9 cellular contexts compared by ENCODE assay signal in genomic region chr12:124510301-124510970, GRCh38. TPM values are rescaled to one million over a fixed set of nuclear protein-coding genes. Genes with fewer than 3 reads are reported as not detected.
DNase-seq lines count a peak whose midpoint lies in the region; ATAC-seq, FAIRE-seq and TF ChIP-seq lines count a peak whose summit lies in the region.
"Had no signal": no experiment of that assay in that cellular context is flagged by ENCODE, and none has a peak within 500 bp of the region (broad histone marks: within the 10 kb centered on the region; RNA-seq: fewer than 3 reads in every experiment).

No MANE protein-coding gene starts in this region.

- peaks cover 3% of the 10 kb centered on the region for H3K36me3 ChIP-seq in IMR-90 (ENCODE audit: control insufficient read depth, insufficient read depth, low read length)
- no peaks in the 10 kb centered on the region for H3K36me3 ChIP-seq in mammary epithelial cell (ENCODE audit: insufficient read depth, low read length)

- H3K9me3 ChIP-seq in IMR-90 (ENCODE audit: control insufficient read depth, insufficient read depth, low read length) (no peaks in the 10 kb centered on the region), mammary epithelial cell (replicated peaks; ENCODE audit: insufficient read depth, low read length) (no peaks in the 10 kb centered on the region)

- 97% methylated on average over 12 of the region's 17 CpGs; no CpG with 5 or more reads in 1 of the 2 experiments for WGBS in IMR-90 (ENCODE audit: extremely low coverage in 2 of 2, insufficient read length in 1 of 2), 2 experiments
- WGBS in mammary epithelial cell (ENCODE audit: low coverage, missing lambda C conversion rate), result 54% methylated on average over 15 of the region's 17 CpGs

- H4K91ac ChIP-seq in IMR-90 (ENCODE audit: insufficient read depth, low read depth, low read length), result no peak overlapping the region

- no peak overlapping the region for H2BK5ac ChIP-seq in IMR-90 (ENCODE audit: low read depth, low read length, poor library complexity, severe bottlenecking)

- TF ChIP-seq CTCF in IMR-90 (conservative IDR thresholded peaks at IDR 0.05; ENCODE audit: low read depth, low read length), result no peak; the same call in 1 of the 2 replicates
- peak; percentile 20 to 53 for TF ChIP-seq CTCF in mammary epithelial cell (conservative IDR thresholded peaks at IDR 0.05 in 1 of 2, IDR thresholded peaks at IDR 0.05 in 1 of 2; ENCODE audit: extremely low read depth in 1 of 2, insufficient read depth in 1 of 2, low read depth in 1 of 2, low read length in 2 of 2)
- no peak for TF ChIP-seq CTCF in nephron progenitor cell (IDR thresholded peaks at IDR 0.05)

- H3K4me3 Mint-ChIP-seq in nephron progenitor cell, result peak overlapping the region; percentile 66
- H3K4me3 Mint-ChIP-seq in stimulated activated memory B cell treated with anti-CD40 and anti-IgM and Interleukin-4, amounts not matched to agents 10 μg/mL and 1 μg/mL and 100 μg/mL, for 72 hours, result no peak overlapping the region

- dilution Hi-C loops in IMR-90 (cut with HindIII; ENCODE audit: low sequenced_read_pairs, unreplicated experiment), result no loop called here
- dilution Hi-C loops in mammary epithelial cell (cut with HindIII; ENCODE audit: low sequenced_read_pairs), result loop anchor here (5.0 kb wide), 1 partner anchor 172 kb away; no protein-coding TSS in a partner anchor

- intact Hi-C loops in IMR-90 (cut with micrococcal nuclease) (no loop called here), mammary epithelial cell (cut with micrococcal nuclease) (loop anchor here (5.0 kb wide), 1 partner anchor 88 kb away; no protein-coding TSS in a partner anchor)

- H3K27ac ChIP-seq in IMR-90 (ENCODE audit: insufficient read depth, low read length) (no peak overlapping the region), mammary epithelial cell (ENCODE audit: insufficient read depth, low read depth, low read length) (peak overlapping the region; percentile 73)

- H3K23ac ChIP-seq in IMR-90 (ENCODE audit: low read depth, low read length), result 0 out of 2 replicates have a peak overlapping the region, but pooled peaks have one; percentile 16

- H3K36me3 Mint-ChIP-seq in nephron progenitor cell (ENCODE audit: low read depth), result peaks cover 14% of the 10 kb centered on the region
- H3K36me3 Mint-ChIP-seq in stimulated activated memory B cell treated with anti-CD40 and anti-IgM and Interleukin-4, amounts not matched to agents 10 μg/mL and 1 μg/mL and 100 μg/mL, for 72 hours, result peaks cover 28% of the 10 kb centered on the region

- BruUV-seq in IMR-90 (replicated peaks; lab: Mats Ljungman, UMichigan), result no TSS peak
- no TSS peak for BruUV-seq in mammary epithelial cell (replicated peaks; lab: Mats Ljungman, UMichigan)

- ATAC-seq in IMR-90 (ENCODE audit: low read depth) (no peak), GM21737 (IDR thresholded peaks at IDR 0.05; ENCODE audit: unreplicated experiment) (no peak)
- ATAC-seq in stimulated activated memory B cell treated with anti-CD40 and anti-IgM and Interleukin-4, amounts not matched to agents 10 μg/mL and 1 μg/mL and 100 μg/mL, for 72 hours, result no peak

- peaks cover 30% of the 10 kb centered on the region for H3K9me1 ChIP-seq in IMR-90 (ENCODE audit: insufficient read depth, low read length)

- FAIRE-seq in GM19239 (lab: Jason Lieb, UNC), result no peak

- H3K14ac ChIP-seq in IMR-90 (replicated peaks; ENCODE audit: low read depth, low read length), result 0 out of 2 replicates have a peak overlapping the region, but pooled peaks have one; percentile 21

- in situ Hi-C loops in IMR-90 (cut with MboI; ENCODE audit: low sequenced_read_pairs), result no loop called here
- in situ Hi-C loops in mammary epithelial cell (cut with MboI; ENCODE audit: low sequenced_read_pairs in 2 of 2), result no loop called here

- no peak overlapping the region for H3K56ac ChIP-seq in IMR-90 (ENCODE audit: extremely low read depth, insufficient read depth, low read length)

- no peak overlapping the region for H2BK20ac ChIP-seq in IMR-90 (ENCODE audit: low read depth, low read length)

- H3K4ac ChIP-seq in IMR-90 (ENCODE audit: low read depth, low read length), result peak overlapping the region; percentile 9; the same call in 1 of the 2 replicates

- H2BK120ac ChIP-seq in IMR-90 (ENCODE audit: low read depth, low read length), result no peak overlapping the region; the same call in 1 of the 2 replicates

- TF ChIP-seq POLR2A in IMR-90 (IDR thresholded peaks at IDR 0.05; ENCODE audit: low read depth, low read length), result no peak

- H3K4me3 ChIP-seq in IMR-90 (ENCODE audit: insufficient read depth, low read depth, low read length) (no peak overlapping the region), mammary epithelial cell (replicated peaks in 1 of 3; ENCODE audit: insufficient read depth in 1 of 3, low read depth in 2 of 3, low read length in 3 of 3) (no peak overlapping the region)

- TF ChIP-seq RAD21 in IMR-90 (IDR thresholded peaks at IDR 0.05; ENCODE audit: low read length), result no peak

- peaks cover 27 to 98% of the 10 kb centered on the region in 2 experiments for H3K79me1 ChIP-seq in IMR-90 (ENCODE audit: low read depth in 1 of 2, low read length in 2 of 2)

- H2AK9ac ChIP-seq in IMR-90 (replicated peaks; ENCODE audit: low read depth, low read length, poor library complexity), result peak overlapping the region; percentile 33

- no peaks in the 10 kb centered on the region for H3K9me3 Mint-ChIP-seq in nephron progenitor cell
- peaks cover 1% of the 10 kb centered on the region for H3K9me3 Mint-ChIP-seq in stimulated activated memory B cell treated with anti-CD40 and anti-IgM and Interleukin-4, amounts not matched to agents 10 μg/mL and 1 μg/mL and 100 μg/mL, for 72 hours

- H3K27me3 Mint-ChIP-seq in nephron progenitor cell (ENCODE audit: low read depth, poor library complexity), result peaks cover 14% of the 10 kb centered on the region
- H3K27me3 Mint-ChIP-seq in stimulated activated memory B cell treated with anti-CD40 and anti-IgM and Interleukin-4, amounts not matched to agents 10 μg/mL and 1 μg/mL and 100 μg/mL, for 72 hours, result no peaks in the 10 kb centered on the region

- DNase-seq in COLO668 (lab: John Stamatoyannopoulos, UW; ENCODE audit: unreplicated experiment) (peak; percentile 15), IMR-90 (no peak), mammary epithelial cell (no peak), nephron progenitor cell (no peak), NCI-H1436 (lab: John Stamatoyannopoulos, UW) (no peak), GM19239 (ENCODE audit: insufficient read length, low spot score) (no peak)
- DNase-seq: MV-4-11 had no signal

- peaks cover 90% of the 10 kb centered on the region for H3K79me2 ChIP-seq in mammary epithelial cell (ENCODE audit: insufficient read depth, low read length)

- H3K4me1 ChIP-seq in IMR-90 (ENCODE audit: control insufficient read depth, insufficient read depth, low read length) (peaks cover 37% of the 10 kb centered on the region), mammary epithelial cell (ENCODE audit: insufficient read depth, low read length) (peaks cover 82% of the 10 kb centered on the region)

- no peak overlapping the region for H4K5ac ChIP-seq in IMR-90 (ENCODE audit: low read depth, low read length)

- no peak overlapping the region for H2BK15ac ChIP-seq in IMR-90 (ENCODE audit: low read depth, low read length)

- H4K20me1 ChIP-seq in IMR-90 (ENCODE audit: insufficient read depth, low read length) (peaks cover 99% of the 10 kb centered on the region), mammary epithelial cell (ENCODE audit: insufficient read depth, low read length) (no peaks in the 10 kb centered on the region)

- H2AFZ ChIP-seq in IMR-90 (replicated peaks; ENCODE audit: low read length, poor library complexity), result no peak overlapping the region
- H2AFZ ChIP-seq in mammary epithelial cell (ENCODE audit: low read depth, low read length), result no peak overlapping the region

- H3K4me2 ChIP-seq in IMR-90 (ENCODE audit: low read depth, low read length) (no peak overlapping the region), mammary epithelial cell (ENCODE audit: insufficient read depth, low read depth, low read length) (peak overlapping the region; percentile 74)

- H4K8ac ChIP-seq in IMR-90 (ENCODE audit: low read depth in 2 of 2, low read length in 2 of 2), result no peak overlapping the region

- peak overlapping the region; percentile 13; the same call in 1 of the 2 replicates for H2AK5ac ChIP-seq in IMR-90 (ENCODE audit: low read depth, low read length)

- CTCF ChIA-PET in IMR-90 (lab: Yijun Ruan, JAX) (no interaction called here), mammary epithelial cell (lab: Charles Lee; ENCODE audit: low non-redundant PET) (interaction anchor here (0.9 kb wide), 1 partner anchor 8 kb away, joined by 3 read pairs; no protein-coding TSS in a partner anchor)

- no peak overlapping the region for H3K18ac ChIP-seq in IMR-90 (ENCODE audit: low read depth, low read length)

- POLR2A ChIA-PET in IMR-90 (lab: Charles Lee; ENCODE audit: unreplicated experiment), result no interaction called here

- H3K27me3 ChIP-seq in IMR-90 (ENCODE audit: control insufficient read depth, insufficient read depth, low read length) (no peaks in the 10 kb centered on the region), mammary epithelial cell (ENCODE audit: insufficient read depth, low read length) (no peaks in the 10 kb centered on the region)

- no peak overlapping the region for H3K9ac ChIP-seq in IMR-90 (ENCODE audit: low read depth, low read length)
- no peak overlapping the region for H3K9ac ChIP-seq in mammary epithelial cell (ENCODE audit: insufficient read depth, low read length)

- peak overlapping the region; percentile 96 for H3K27ac Mint-ChIP-seq in nephron progenitor cell
- no peak overlapping the region for H3K27ac Mint-ChIP-seq in stimulated activated memory B cell treated with anti-CD40 and anti-IgM and Interleukin-4, amounts not matched to agents 10 μg/mL and 1 μg/mL and 100 μg/mL, for 72 hours

- H3K4me1 Mint-ChIP-seq in nephron progenitor cell, result peaks cover 83% of the 10 kb centered on the region
- H3K4me1 Mint-ChIP-seq in stimulated activated memory B cell treated with anti-CD40 and anti-IgM and Interleukin-4, amounts not matched to agents 10 μg/mL and 1 μg/mL and 100 μg/mL, for 72 hours, result peaks cover 58% of the 10 kb centered on the region

TF ChIP-seq in IMR-90, 13 proteins besides CTCF, POLR2A, EP300 and RAD21:
- TF ChIP-seq NFE2L2 (IDR thresholded peaks at IDR 0.05; ENCODE audit: low read depth, low read length) (no peak), SMC3 (IDR thresholded peaks at IDR 0.05; ENCODE audit: low read depth, low read length) (no peak), MAFK (IDR thresholded peaks at IDR 0.05; ENCODE audit: low read depth, low read length) (no peak), CHD1 (IDR thresholded peaks at IDR 0.05; ENCODE audit: low read depth, low read length) (no peak), MXI1 (IDR thresholded peaks at IDR 0.05; ENCODE audit: borderline replicate concordance, low read depth, low read length) (no peak), BHLHE40 (IDR thresholded peaks at IDR 0.05; ENCODE audit: low read depth, low read length) (no peak)

RNA-seq across cellular contexts. Expression of gene NCOR2, which starts 57.0 kb away (rescaled TPM):
- total RNA-seq in IMR-90 (2012; rRNA removed), result 12.9 and 15.3 TPM in 2 replicates
- polyA plus RNA-seq in IMR-90 (2012; rRNA removed), result 40.8 and 50.2 TPM in 2 replicates
- polyA plus RNA-seq in IMR-90 (2012; cell fraction: cytosol; rRNA removed), result 55.0 and 56.1 TPM in 2 replicates
- 151 and 276 TPM in 2 replicates for polyA plus RNA-seq in IMR-90 (2012; cell fraction: nucleus; rRNA removed; ENCODE audit: low replicate concordance)
- 100 to 1,000 TPM in 1 of 2 donors, 10 to 100 TPM in 1; 70.5 to 158 TPM for total RNA-seq in mammary epithelial cell
- 18.9 TPM for polyA plus RNA-seq in mammary epithelial cell
- polyA minus RNA-seq in mammary epithelial cell, result 117 TPM

Comparison
In these comparisons a context has a peak if more than half of its experiments do, and no peak if none do; other contexts are left out.
1. CTCF ChIP-seq: peak in mammary epithelial cell (2 of 2); none in IMR-90 (single experiment) and nephron progenitor cell (single experiment).